In the genomic region with DNA sequence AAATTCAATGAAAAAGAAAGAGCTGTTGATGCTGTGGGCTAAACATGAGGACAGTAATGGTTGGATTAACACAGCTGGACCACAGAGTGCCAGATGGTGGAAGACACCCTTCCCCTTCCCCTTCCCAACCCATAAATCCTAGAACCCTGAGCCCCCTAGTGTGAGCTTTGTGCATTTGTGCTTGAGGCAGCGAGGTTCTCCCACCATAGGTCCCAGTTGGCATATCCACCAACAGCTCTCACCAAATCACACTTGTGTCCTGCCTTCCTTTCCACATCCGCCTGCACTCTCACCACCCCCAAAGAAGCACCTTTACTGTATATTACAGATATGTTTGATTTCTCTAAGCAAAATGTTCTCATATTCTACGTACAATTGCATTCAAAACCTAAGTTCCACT, we compare ENCODE assay signal across 9 cellular contexts. TPM values are rescaled to one million over a fixed set of nuclear protein-coding genes. Genes with fewer than 3 reads are reported as not detected.
DNase-seq lines count a peak whose midpoint lies in the region; ATAC-seq and TF ChIP-seq lines count a peak whose summit lies in the region.
"Had no signal": no experiment of that assay in that cellular context is flagged by ENCODE, and none has a peak within 500 bp of the region (broad histone marks: within the 10 kb centered on the region; RNA-seq: fewer than 3 reads in every experiment).

No MANE protein-coding gene starts in this region.

- H3K4me3 Mint-ChIP-seq in activated T-helper 1 cell treated with anti-CD3 and anti-CD28 coated beads, Interleukin-12 subunit alpha, Interleukin-12 subunit beta, Interleukin-2, Interleukin-4 antibody, amounts not matched to agents 30 ng/mL and 10 ng/mL and 1 ng/mL, durations not matched to agents 14 hours and 24 hours and 36 hours: peak overlapping the region; percentile 57
- peak overlapping the region; percentile 37 to 63 for H3K4me3 Mint-ChIP-seq in stimulated activated naive B cell treated with anti-CD40 and anti-IgM and Interleukin-4, amounts not matched to agents 10 μg/mL and 1 μg/mL and 100 μg/mL, for 72 hours

- peaks cover 11% of the 10 kb centered on the region for H3K9me3 Mint-ChIP-seq in activated T-helper 1 cell treated with anti-CD3 and anti-CD28 coated beads, Interleukin-12 subunit alpha, Interleukin-12 subunit beta, Interleukin-2, Interleukin-4 antibody, amounts not matched to agents 30 ng/mL and 10 ng/mL and 1 ng/mL, durations not matched to agents 14 hours and 24 hours and 36 hours
- H3K9me3 Mint-ChIP-seq in stimulated activated naive B cell treated with anti-CD40 and anti-IgM and Interleukin-4, amounts not matched to agents 10 μg/mL and 1 μg/mL and 100 μg/mL, for 72 hours: no peaks in the 10 kb centered on the region

- peak; percentile 34 for DNase-seq in activated T-cell treated with anti-CD3 and anti-CD28 coated beads, Interleukin-2, amount 50 U/mL, for 1 hour
- DNase-seq in activated T-cell treated with anti-CD3 and anti-CD28 coated beads for 4 hours: no peak
- no peak for DNase-seq in activated T-helper 1 cell treated with anti-CD3 and anti-CD28 coated beads, Interleukin-12 subunit alpha, Interleukin-12 subunit beta, Interleukin-2, Interleukin-4 antibody, amounts not matched to agents 30 ng/mL and 10 ng/mL and 1 ng/mL, durations not matched to agents 14 hours and 24 hours and 36 hours (ENCODE audit: low spot score)
- DNase-seq in stimulated activated naive B cell treated with anti-CD40 and anti-IgM and Interleukin-4, amounts not matched to agents 10 μg/mL and 1 μg/mL and 100 μg/mL, for 72 hours: no peak
- no peak for DNase-seq in ascending aorta (ENCODE audit: low spot score in 2 of 2)
- no peak for DNase-seq in islet precursor cell
- DNase-seq in medulla oblongata (ENCODE audit: extremely low spot score): no peak
- DNase-seq: stimulated activated CD4-positive, alpha-beta T cell treated with anti-CD3 and anti-CD28 coated beads, Interleukin-2, amount 100 ng/mL, for 48 hours had no signal

- peaks cover 7% of the 10 kb centered on the region for H3K36me3 Mint-ChIP-seq in activated T-helper 1 cell treated with anti-CD3 and anti-CD28 coated beads, Interleukin-12 subunit alpha, Interleukin-12 subunit beta, Interleukin-2, Interleukin-4 antibody, amounts not matched to agents 30 ng/mL and 10 ng/mL and 1 ng/mL, durations not matched to agents 14 hours and 24 hours and 36 hours (ENCODE audit: low read depth)
- no peaks in the 10 kb centered on the region for H3K36me3 Mint-ChIP-seq in stimulated activated naive B cell treated with anti-CD40 and anti-IgM and Interleukin-4, amounts not matched to agents 10 μg/mL and 1 μg/mL and 100 μg/mL, for 72 hours

- peak in 1 of 2 donors; percentile 44 for ATAC-seq in stimulated activated naive B cell treated with anti-CD40 and anti-IgM and Interleukin-4, amounts not matched to agents 10 μg/mL and 1 μg/mL and 100 μg/mL, for 72 hours (replicated peaks)

- H3K9me3 ChIP-seq in KOPT-K1 (ENCODE audit: insufficient read depth, low read length, poor library complexity, severe bottlenecking) (peaks cover 6% of the 10 kb centered on the region), ascending aorta (peaks cover 0 to under 1% of the 10 kb centered on the region in 2 donors)

- H3K27ac ChIP-seq in KOPT-K1 (ENCODE audit: low read depth, low read length, poor library complexity, severe bottlenecking): peak overlapping the region; percentile 94
- H3K27ac ChIP-seq in ascending aorta: no peak overlapping the region

- H3K4me1 Mint-ChIP-seq in activated T-helper 1 cell treated with anti-CD3 and anti-CD28 coated beads, Interleukin-12 subunit alpha, Interleukin-12 subunit beta, Interleukin-2, Interleukin-4 antibody, amounts not matched to agents 30 ng/mL and 10 ng/mL and 1 ng/mL, durations not matched to agents 14 hours and 24 hours and 36 hours (ENCODE audit: low read depth): peaks cover 73% of the 10 kb centered on the region
- peaks cover 31 to 52% of the 10 kb centered on the region in 2 donors for H3K4me1 Mint-ChIP-seq in stimulated activated naive B cell treated with anti-CD40 and anti-IgM and Interleukin-4, amounts not matched to agents 10 μg/mL and 1 μg/mL and 100 μg/mL, for 72 hours

- H3K27ac Mint-ChIP-seq in activated T-helper 1 cell treated with anti-CD3 and anti-CD28 coated beads, Interleukin-12 subunit alpha, Interleukin-12 subunit beta, Interleukin-2, Interleukin-4 antibody, amounts not matched to agents 30 ng/mL and 10 ng/mL and 1 ng/mL, durations not matched to agents 14 hours and 24 hours and 36 hours: peak overlapping the region; percentile 93
- peak overlapping the region; percentile 63 for H3K27ac Mint-ChIP-seq in stimulated activated naive B cell treated with anti-CD40 and anti-IgM and Interleukin-4, amounts not matched to agents 10 μg/mL and 1 μg/mL and 100 μg/mL, for 72 hours

- no peak overlapping the region for H3K4me3 ChIP-seq in ascending aorta

- no peaks in the 10 kb centered on the region for H3K36me3 ChIP-seq in KOPT-K1 (ENCODE audit: insufficient read depth, low read length)
- H3K36me3 ChIP-seq in ascending aorta: no peaks in the 10 kb centered on the region

- H3K27me3 ChIP-seq in ascending aorta: no peaks in the 10 kb centered on the region

- H3K27me3 Mint-ChIP-seq in activated T-helper 1 cell treated with anti-CD3 and anti-CD28 coated beads, Interleukin-12 subunit alpha, Interleukin-12 subunit beta, Interleukin-2, Interleukin-4 antibody, amounts not matched to agents 30 ng/mL and 10 ng/mL and 1 ng/mL, durations not matched to agents 14 hours and 24 hours and 36 hours (ENCODE audit: insufficient read depth): no peaks in the 10 kb centered on the region
- no peaks in the 10 kb centered on the region for H3K27me3 Mint-ChIP-seq in stimulated activated naive B cell treated with anti-CD40 and anti-IgM and Interleukin-4, amounts not matched to agents 10 μg/mL and 1 μg/mL and 100 μg/mL, for 72 hours

- TF ChIP-seq CTCF in ascending aorta (IDR thresholded peaks at IDR 0.05): no peak

- intact Hi-C loops in activated T-helper 1 cell treated with anti-CD3 and anti-CD28 coated beads, Interleukin-12 subunit alpha, Interleukin-12 subunit beta, Interleukin-2, Interleukin-4 antibody, amounts not matched to agents 30 ng/mL and 10 ng/mL and 1 ng/mL, durations not matched to agents 14 hours and 24 hours and 36 hours (cut with micrococcal nuclease): loop anchor here (2.0 to 5.0 kb wide), 2 partner anchors 651 to 800 kb away; no protein-coding TSS in a partner anchor
- intact Hi-C loops in ascending aorta (cut with DNase I): no loop called here

- no peaks in the 10 kb centered on the region for H3K4me1 ChIP-seq in ascending aorta

RNA-seq across cellular contexts. Expression of a gene that starts 32.8 kb away (rescaled TPM):
- 104 and 115 TPM in 2 replicates for total RNA-seq in activated T-helper 1 cell treated with anti-CD3 and anti-CD28 coated beads, Interleukin-12 subunit alpha, Interleukin-12 subunit beta, Interleukin-2, Interleukin-4 antibody, amounts not matched to agents 30 ng/mL and 10 ng/mL and 1 ng/mL, durations not matched to agents 14 hours and 24 hours and 36 hours
- 9.8 TPM for total RNA-seq in ascending aorta
